In genomic region chr7:55052081-55052480, GRCh38 we compare ENCODE assay signal across 15 cellular contexts. TPM values are rescaled to one million over a fixed set of nuclear protein-coding genes. Genes with fewer than 3 reads are reported as not detected.
DNase-seq lines count a peak whose midpoint lies in the region; ATAC-seq and TF ChIP-seq lines count a peak whose summit lies in the region.
"Had no signal": no experiment of that assay in that cellular context is flagged by ENCODE, and none has a peak within 500 bp of the region (broad histone marks: within the 10 kb centered on the region; RNA-seq: fewer than 3 reads in every experiment).

No MANE protein-coding gene starts in this region.

- H3K4me3 Mint-ChIP-seq in activated CD4-positive, alpha-beta memory T cell treated with anti-CD3 and anti-CD28 coated beads for 36 hours: no peak overlapping the region
- no peak overlapping the region for H3K4me3 Mint-ChIP-seq in activated T-cell treated with anti-CD3 and anti-CD28 coated beads, Interleukin-2, amount 50 U/mL, for 72 hours

- no peak overlapping the region for H3K4me3 ChIP-seq in AG10803 (ENCODE audit: low read length)
- no peak overlapping the region for H3K4me3 ChIP-seq in PC-3 (ENCODE audit: low read length)
- H3K4me3 ChIP-seq in breast epithelium: no peak overlapping the region
- no peak overlapping the region for H3K4me3 ChIP-seq in upper lobe of left lung
- H3K4me3 ChIP-seq in Karpas-422 (ENCODE audit: low read length): no peak overlapping the region
- H3K4me3 ChIP-seq: thoracic aorta had no signal

- H3K9me2 ChIP-seq in PC-3 (replicated peaks; ENCODE audit: low read length) (no peaks in the 10 kb centered on the region), Karpas-422 (replicated peaks; ENCODE audit: insufficient read depth, low read length) (no peaks in the 10 kb centered on the region)

- no peaks in the 10 kb centered on the region for H3F3A ChIP-seq in PC-3 (ENCODE audit: low read length, unreplicated experiment)

- no peaks in the 10 kb centered on the region for H3K4me1 Mint-ChIP-seq in activated CD4-positive, alpha-beta memory T cell treated with anti-CD3 and anti-CD28 coated beads for 36 hours (ENCODE audit: low read depth)
- no peaks in the 10 kb centered on the region for H3K4me1 Mint-ChIP-seq in activated T-cell treated with anti-CD3 and anti-CD28 coated beads, Interleukin-2, amount 50 U/mL, for 72 hours (ENCODE audit: low read depth)

- peaks cover 8% of the 10 kb centered on the region for H3K27me3 Mint-ChIP-seq in activated CD4-positive, alpha-beta memory T cell treated with anti-CD3 and anti-CD28 coated beads for 36 hours
- peaks cover 7% of the 10 kb centered on the region for H3K27me3 Mint-ChIP-seq in activated T-cell treated with anti-CD3 and anti-CD28 coated beads, Interleukin-2, amount 50 U/mL, for 72 hours (ENCODE audit: low read depth)

- DNase-seq in AG10803 (ENCODE audit: low read depth): peak; percentile 79
- peak; percentile 81 for DNase-seq in PC-3
- no peak for DNase-seq in breast epithelium (ENCODE audit: low spot score in 2 of 2)
- peak; percentile 76 for DNase-seq in non-pigmented ciliary epithelial cell (ENCODE audit: low read depth)
- no peak for DNase-seq in activated CD4-positive, alpha-beta memory T cell treated with anti-CD3 and anti-CD28 coated beads for 36 hours
- DNase-seq in upper lobe of left lung: no peak
- DNase-seq in Karpas-422: no peak
- DNase-seq in activated T-cell treated with anti-CD3 and anti-CD28 coated beads, Interleukin-2, amount 50 U/mL, for 72 hours: no peak
- DNase-seq: BE2C; DMS79; NCI-H1105 treated with DMSO at 0.1 percent for 48 hours; stimulated activated CD4-positive, alpha-beta T cell treated with anti-CD3 and anti-CD28 coated beads, Interleukin-15, amount 100 ng/mL, for 24 hours; T-helper 9 cell had no signal

- H3K9me3 ChIP-seq in PC-3 (ENCODE audit: low read length) (no peaks in the 10 kb centered on the region), breast epithelium (no peaks in the 10 kb centered on the region), upper lobe of left lung (no peaks in the 10 kb centered on the region), Karpas-422 (ENCODE audit: low read length) (no peaks in the 10 kb centered on the region)
- H3K9me3 ChIP-seq: BE2C, thoracic aorta had no signal

- H3K27me3 ChIP-seq in PC-3 (ENCODE audit: low read length): no peaks in the 10 kb centered on the region
- no peaks in the 10 kb centered on the region for H3K27me3 ChIP-seq in breast epithelium
- no peaks in the 10 kb centered on the region for H3K27me3 ChIP-seq in upper lobe of left lung
- H3K27me3 ChIP-seq in Karpas-422 (ENCODE audit: low read length): no peaks in the 10 kb centered on the region
- H3K27me3 ChIP-seq: BE2C had no signal

- no peak overlapping the region for H3K27ac Mint-ChIP-seq in activated CD4-positive, alpha-beta memory T cell treated with anti-CD3 and anti-CD28 coated beads for 36 hours
- H3K27ac Mint-ChIP-seq in activated T-cell treated with anti-CD3 and anti-CD28 coated beads, Interleukin-2, amount 50 U/mL, for 72 hours: no peak overlapping the region

- H3K4me1 ChIP-seq in PC-3 (ENCODE audit: insufficient read depth, low read length): peaks cover 55% of the 10 kb centered on the region
- peaks cover 7 to 29% of the 10 kb centered on the region in 2 donors for H3K4me1 ChIP-seq in breast epithelium
- H3K4me1 ChIP-seq in upper lobe of left lung: peaks cover 1 to 37% (median 19%) of the 10 kb centered on the region in 4 donors
- peaks cover 8% of the 10 kb centered on the region for H3K4me1 ChIP-seq in Karpas-422 (ENCODE audit: low read length)

- CTCF ChIA-PET in PC-3 (lab: Charles Lee): no interaction called here
- CTCF ChIA-PET in activated CD4-positive, alpha-beta memory T cell treated with anti-CD3 and anti-CD28 coated beads for 36 hours (lab: Charles Lee): interaction anchor here (3.2 kb wide), 1 partner anchor 203 kb away, joined by 16 read pairs; no protein-coding TSS in a partner anchor

- H2AFZ ChIP-seq in PC-3 (ENCODE audit: low read length): no peak overlapping the region
- H2AFZ ChIP-seq in Karpas-422 (ENCODE audit: low read length): no peak overlapping the region
- H2AFZ ChIP-seq: parathyroid adenoma had no signal

- no peak for TF ChIP-seq CTCF in AG10803 (conservative IDR thresholded peaks at IDR 0.05; ENCODE audit: low read length)
- TF ChIP-seq CTCF in PC-3 (conservative IDR thresholded peaks at IDR 0.05; ENCODE audit: low read depth, low read length): no peak
- no peak for TF ChIP-seq CTCF in breast epithelium (IDR thresholded peaks at IDR 0.05)
- TF ChIP-seq CTCF in upper lobe of left lung (IDR thresholded peaks at IDR 0.05): no peak

- H3K27ac ChIP-seq in PC-3 (ENCODE audit: low read length) (peak overlapping the region; percentile 62), breast epithelium (peak overlapping the region; percentile 83 to 92), upper lobe of left lung (no peak overlapping the region), Karpas-422 (ENCODE audit: low read length) (no peak overlapping the region)
- H3K27ac ChIP-seq: parathyroid adenoma, thoracic aorta had no signal

- no peaks in the 10 kb centered on the region for H4K20me1 ChIP-seq in PC-3 (ENCODE audit: low read length)
- no peaks in the 10 kb centered on the region for H4K20me1 ChIP-seq in Karpas-422 (ENCODE audit: insufficient read depth, low read depth, low read length)

- POLR2A ChIA-PET in PC-3 (lab: Charles Lee; ENCODE audit: unreplicated experiment): interaction anchor here (0.6 kb wide), 1 partner anchor 173 kb away, joined by 3 read pairs; no protein-coding TSS in a partner anchor
- POLR2A ChIA-PET in activated CD4-positive, alpha-beta memory T cell treated with anti-CD3 and anti-CD28 coated beads for 36 hours (lab: Charles Lee): no interaction called here

- H3K9ac ChIP-seq in PC-3 (ENCODE audit: low read length) (no peak overlapping the region), Karpas-422 (ENCODE audit: low read length) (no peak overlapping the region)
- H3K9ac ChIP-seq: parathyroid adenoma had no signal

- WGBS in upper lobe of left lung, 2 donors: 93 to 95% methylated on average over 2 of the region's 2 CpGs

- H3K36me3 Mint-ChIP-seq in activated CD4-positive, alpha-beta memory T cell treated with anti-CD3 and anti-CD28 coated beads for 36 hours: no peaks in the 10 kb centered on the region
- no peaks in the 10 kb centered on the region for H3K36me3 Mint-ChIP-seq in activated T-cell treated with anti-CD3 and anti-CD28 coated beads, Interleukin-2, amount 50 U/mL, for 72 hours (ENCODE audit: insufficient read depth in 2 of 2)

- H3K4me2 ChIP-seq in PC-3 (ENCODE audit: low read length) (0 out of 2 replicates have a peak overlapping the region, but pooled peaks have one; percentile 16), Karpas-422 (ENCODE audit: low read depth, low read length, poor library complexity, severe bottlenecking) (no peak overlapping the region)

- BruUV-seq in PC-3 (replicated peaks; lab: Mats Ljungman, UMichigan): no TSS peak

- H3K36me3 ChIP-seq in PC-3 (ENCODE audit: low read depth, low read length) (no peaks in the 10 kb centered on the region), breast epithelium (no peaks in the 10 kb centered on the region), upper lobe of left lung (peaks cover 0 to 4% (median 0%) of the 10 kb centered on the region in 4 donors), Karpas-422 (ENCODE audit: insufficient read depth, low read length) (no peaks in the 10 kb centered on the region)
- H3K36me3 ChIP-seq: thoracic aorta had no signal

- intact Hi-C loops in PC-3 (cut with micrococcal nuclease) (no loop called here), breast epithelium (cut with DNase I; ENCODE audit: low total_unique reads) (no loop called here)
- intact Hi-C loops in activated CD4-positive, alpha-beta memory T cell treated with anti-CD3 and anti-CD28 coated beads for 36 hours (cut with micrococcal nuclease): no loop called here

- ATAC-seq in PC-3 (peak; percentile 76), upper lobe of left lung (ENCODE audit: low FRiP score in 2 of 2) (no peak)
- ATAC-seq in activated T-cell treated with anti-CD3 and anti-CD28 coated beads, Interleukin-2, amount 50 U/mL, for 72 hours (replicated peaks in 1 of 2): no peak

- TF ChIP-seq POLR2A in breast epithelium (IDR thresholded peaks at IDR 0.05) (no peak), upper lobe of left lung (IDR thresholded peaks at IDR 0.05) (no peak)

- TF ChIP-seq EP300 in upper lobe of left lung (IDR thresholded peaks at IDR 0.05): no peak

- no peaks in the 10 kb centered on the region for H3K9me3 Mint-ChIP-seq in activated CD4-positive, alpha-beta memory T cell treated with anti-CD3 and anti-CD28 coated beads for 36 hours
- no peaks in the 10 kb centered on the region for H3K9me3 Mint-ChIP-seq in activated T-cell treated with anti-CD3 and anti-CD28 coated beads, Interleukin-2, amount 50 U/mL, for 72 hours

- H3K79me2 ChIP-seq in PC-3 (ENCODE audit: low read length) (peaks cover 98% of the 10 kb centered on the region), Karpas-422 (ENCODE audit: low read length) (no peaks in the 10 kb centered on the region)
- H3K79me2 ChIP-seq: parathyroid adenoma had no signal

RNA-seq across cellular contexts. Expression of gene EGFR, which starts 33.3 kb away (rescaled TPM):
- 50.0 and 64.6 TPM in 2 replicates for total RNA-seq in PC-3 (2014; rRNA removed)
- total RNA-seq in breast epithelium: 100 to 1,000 TPM in 1 of 3 donors, 10 to 100 TPM in 2; 61.9 to 164 (median 65.0) TPM
- not detected for total RNA-seq in activated CD4-positive, alpha-beta memory T cell treated with anti-CD3 and anti-CD28 coated beads for 36 hours
- 100 to 1,000 TPM in 2 of 6 donors, 10 to 100 TPM in 4; 58.7 to 110 (median 93.2) TPM for total RNA-seq in upper lobe of left lung
- not detected in 2 replicates for total RNA-seq in Karpas-422 (2014; rRNA removed; shearing (Covaris generic); ENCODE audit: low replicate concordance)
- total RNA-seq in activated T-cell treated with anti-CD3 and anti-CD28 coated beads, Interleukin-2, amount 50 U/mL, for 72 hours: under 1 TPM in 1 of 2 donors, not detected in 1; 0.09 TPM

Comparison
In these comparisons a context has a peak if more than half of its experiments do, and no peak if none do; other contexts are left out.
1. DNase-seq: peak in AG10803 (single experiment), PC-3 (single experiment) and non-pigmented ciliary epithelial cell (single experiment); none in breast epithelium (0 of 2), activated CD4-positive, alpha-beta memory T cell treated with anti-CD3 and anti-CD28 coated beads for 36 hours (single experiment), upper lobe of left lung (0 of 2), Karpas-422 (single experiment) and activated T-cell treated with anti-CD3 and anti-CD28 coated beads, Interleukin-2, amount 50 U/mL, for 72 hours (0 of 2).
2. H3K27ac ChIP-seq: peak in PC-3 (single experiment) and breast epithelium (2 of 2); none in upper lobe of left lung (0 of 4) and Karpas-422 (single experiment).
3. RNA of gene EGFR, which starts 33.3 kb away (total RNA-seq): 58.7 to 110 TPM in upper lobe of left lung, 61.9 to 164 TPM in breast epithelium and 50.0 to 64.6 TPM in PC-3; 0.09 TPM in activated T-cell treated with anti-CD3 and anti-CD28 coated beads, Interleukin-2, amount 50 U/mL, for 72 hours, not detected in activated CD4-positive, alpha-beta memory T cell treated with anti-CD3 and anti-CD28 coated beads for 36 hours and not detected in Karpas-422; every median in the first group is over 10 times any median in the second.